In genomic region chr2:160666019-160666676, GRCh38 we compare ENCODE assay signal across 8 cellular contexts.
DNase-seq lines count a peak whose midpoint lies in the region; ATAC-seq and TF ChIP-seq lines count a peak whose summit lies in the region.

No MANE protein-coding gene starts in this region.

- H3K9me3 ChIP-seq in DND-41 (ENCODE audit: insufficient read depth, low read length, severe bottlenecking), result no peaks in the 10 kb centered on the region

- no peaks in the 10 kb centered on the region for H3K27me3 Mint-ChIP-seq in activated naive CD8-positive, alpha-beta T cell
- no peaks in the 10 kb centered on the region for H3K27me3 Mint-ChIP-seq in stimulated activated memory B cell treated with anti-CD40 and anti-IgM and Interleukin-4, amounts not matched to agents 10 μg/mL and 1 μg/mL and 100 μg/mL, for 72 hours

- H4K20me1 ChIP-seq in DND-41 (ENCODE audit: insufficient read depth, low read length), result no peaks in the 10 kb centered on the region

- no peak overlapping the region for H3K4me3 ChIP-seq in DND-41 (ENCODE audit: low read depth in 1 of 2, low read length in 2 of 2)

- H3K27ac ChIP-seq in DND-41 (ENCODE audit: low read length), result peak overlapping the region; percentile 20; the same call in 1 of the 2 replicates

- H3K79me2 ChIP-seq in DND-41 (ENCODE audit: insufficient read depth, low read length), result no peaks in the 10 kb centered on the region

- peak overlapping the region; percentile 25 for H3K4me2 ChIP-seq in DND-41 (ENCODE audit: insufficient read depth, low read length)

- no peaks in the 10 kb centered on the region for H3K27me3 ChIP-seq in DND-41 (ENCODE audit: insufficient read depth, low read length, poor library complexity)

- H3K4me1 ChIP-seq in DND-41 (ENCODE audit: insufficient read depth, low read length), result peaks cover 30% of the 10 kb centered on the region

- peaks cover 18% of the 10 kb centered on the region for H3K4me1 Mint-ChIP-seq in activated naive CD8-positive, alpha-beta T cell (ENCODE audit: low read depth)
- H3K4me1 Mint-ChIP-seq in stimulated activated memory B cell treated with anti-CD40 and anti-IgM and Interleukin-4, amounts not matched to agents 10 μg/mL and 1 μg/mL and 100 μg/mL, for 72 hours, result no peaks in the 10 kb centered on the region

- DNase-seq in DND-41 (no peak), MV-4-11 (lab: John Stamatoyannopoulos, UW) (peak; percentile 96), hepatic stellate cell (ENCODE audit: low spot score) (peak; percentile 66), cortex of kidney (lab: John Stamatoyannopoulos, UW) (no peak), DMS79 treated with DMSO at 0.1 percent for 48 hours (lab: John Stamatoyannopoulos, UW) (no peak)

- no peak overlapping the region for H3K9ac ChIP-seq in DND-41 (ENCODE audit: low read depth, low read length)

- H3K36me3 Mint-ChIP-seq in activated naive CD8-positive, alpha-beta T cell, result peaks cover under 1% of the 10 kb centered on the region
- H3K36me3 Mint-ChIP-seq in stimulated activated memory B cell treated with anti-CD40 and anti-IgM and Interleukin-4, amounts not matched to agents 10 μg/mL and 1 μg/mL and 100 μg/mL, for 72 hours, result no peaks in the 10 kb centered on the region

- H2AFZ ChIP-seq in DND-41 (ENCODE audit: low read depth, low read length), result peak overlapping the region; percentile 28; the same call in 1 of the 2 replicates

- peak overlapping the region; percentile 30 for H3K4me3 Mint-ChIP-seq in activated naive CD8-positive, alpha-beta T cell
- no peak overlapping the region for H3K4me3 Mint-ChIP-seq in stimulated activated memory B cell treated with anti-CD40 and anti-IgM and Interleukin-4, amounts not matched to agents 10 μg/mL and 1 μg/mL and 100 μg/mL, for 72 hours

- peak overlapping the region; percentile 61 for H3K27ac Mint-ChIP-seq in activated naive CD8-positive, alpha-beta T cell
- H3K27ac Mint-ChIP-seq in stimulated activated memory B cell treated with anti-CD40 and anti-IgM and Interleukin-4, amounts not matched to agents 10 μg/mL and 1 μg/mL and 100 μg/mL, for 72 hours, result no peak overlapping the region

- TF ChIP-seq CTCF in DND-41 (IDR thresholded peaks at IDR 0.05; ENCODE audit: borderline replicate concordance, extremely low read depth, low read length, poor library complexity, severe bottlenecking), result no peak

- H3K36me3 ChIP-seq in DND-41 (ENCODE audit: insufficient read depth, low read length), result no peaks in the 10 kb centered on the region

- no peaks in the 10 kb centered on the region for H3K9me3 Mint-ChIP-seq in activated naive CD8-positive, alpha-beta T cell (ENCODE audit: low read depth)
- H3K9me3 Mint-ChIP-seq in stimulated activated memory B cell treated with anti-CD40 and anti-IgM and Interleukin-4, amounts not matched to agents 10 μg/mL and 1 μg/mL and 100 μg/mL, for 72 hours, result no peaks in the 10 kb centered on the region

- ATAC-seq in DND-41 (ENCODE audit: insufficient read depth, low read depth), result peak; percentile 76
- ATAC-seq in GM21717 (IDR thresholded peaks at IDR 0.05; ENCODE audit: unreplicated experiment), result peak; percentile 90
- ATAC-seq in stimulated activated memory B cell treated with anti-CD40 and anti-IgM and Interleukin-4, amounts not matched to agents 10 μg/mL and 1 μg/mL and 100 μg/mL, for 72 hours, result peak; percentile 45

Comparison
In these comparisons a context has a peak if more than half of its experiments do, and no peak if none do; other contexts are left out.
1. DNase-seq: peak in MV-4-11 (single experiment) and hepatic stellate cell (single experiment); none in DND-41 (single experiment), cortex of kidney (single experiment) and DMS79 treated with DMSO at 0.1 percent for 48 hours (single experiment).
2. Peak in every context shown above with its lines, with median percentiles within 50 percentile points of each other: ATAC-seq.